Comparison of ENCODE assay signal across 23 cellular contexts in the genomic region with DNA sequence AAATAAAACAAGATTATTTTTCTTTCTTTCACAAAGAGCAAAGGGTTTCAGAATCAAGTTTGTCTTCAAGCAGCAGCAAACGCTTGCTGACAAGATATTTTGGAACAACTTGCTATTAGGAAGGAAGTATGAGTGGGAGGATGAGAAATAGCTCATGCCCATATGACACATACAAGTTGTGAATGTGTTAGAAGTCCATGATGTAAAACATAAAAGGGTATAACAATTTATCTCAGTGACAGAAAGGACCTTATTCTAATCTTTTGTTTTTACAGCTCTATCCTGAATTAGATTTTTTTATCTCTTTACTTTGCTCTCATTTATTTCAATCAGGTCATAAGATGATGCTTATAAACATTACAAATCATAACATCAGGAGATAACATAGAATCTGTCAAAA.
A peak's percentile ranks its signal among the peaks of the same experiment; 100 is the strongest.
DNase-seq lines count a peak whose midpoint lies in the region; ATAC-seq, FAIRE-seq and TF ChIP-seq lines count a peak whose summit lies in the region.
"Had no signal": no experiment of that assay in that cellular context is flagged by ENCODE, and none has a peak within 500 bp of the region (broad histone marks: within the 10 kb centered on the region; RNA-seq: fewer than 3 reads in every experiment).

No MANE protein-coding gene starts in this region.

- no peak overlapping the region for H3K4me3 ChIP-seq in bronchial epithelial cell (ENCODE audit: low read depth, low read length)
- H3K4me3 ChIP-seq: coronary artery, HAP-1, lower lobe of right lung had no signal

- H3K9me3 Mint-ChIP-seq in CD14-positive monocyte: peaks cover 0 to 4% (median 3%) of the 10 kb centered on the region in 7 donors
- H3K9me3 Mint-ChIP-seq: activated CD8-positive, alpha-beta T cell treated with anti-CD3 and anti-CD28 coated beads for 36 hours; activated naive CD4-positive, alpha-beta T cell treated with anti-CD3 and anti-CD28 coated beads, Interleukin-2, amount 50 U/mL, for 24 hours; activated T-cell treated with anti-CD3 and anti-CD28 coated beads, Interleukin-2, amount 50 U/mL, for 24 hours; naive thymus-derived CD8-positive, alpha-beta T cell had no signal

- no peak for FAIRE-seq in bronchial epithelial cell (lab: Jason Lieb, UNC)

- H3K4me1 Mint-ChIP-seq in CD14-positive monocyte: peaks cover 38% of the 10 kb centered on the region
- H3K4me1 Mint-ChIP-seq: activated naive CD4-positive, alpha-beta T cell treated with anti-CD3 and anti-CD28 coated beads, Interleukin-2, amount 50 U/mL, for 24 hours had no signal

- no peak for ATAC-seq in stimulated activated naive CD8-positive, alpha-beta T cell treated with anti-CD3 and anti-CD28 coated beads, Interleukin-15, Interleukin-2, amounts not matched to agents 100 U/mL and 50 U/mL, for 24 hours
- no peak for ATAC-seq in left ventricle myocardium superior
- ATAC-seq: activated CD8-positive, alpha-beta T cell treated with anti-CD3 and anti-CD28 coated beads for 36 hours; lower lobe of right lung; naive thymus-derived CD8-positive, alpha-beta T cell had no signal

- no peak overlapping the region for H3K4me3 Mint-ChIP-seq in CD14-positive monocyte
- H3K4me3 Mint-ChIP-seq: activated CD8-positive, alpha-beta T cell treated with anti-CD3 and anti-CD28 coated beads for 36 hours; activated naive CD4-positive, alpha-beta T cell treated with anti-CD3 and anti-CD28 coated beads, Interleukin-2, amount 50 U/mL, for 24 hours; activated T-cell treated with anti-CD3 and anti-CD28 coated beads, Interleukin-2, amount 50 U/mL, for 24 hours; naive thymus-derived CD8-positive, alpha-beta T cell had no signal

- intact Hi-C loops in CD14-positive monocyte (cut with micrococcal nuclease) (loop anchor here (10.0 kb wide), 2 partner anchors 95 to 515 kb away; partner anchors contain the start of gene MEF2C (in 1 of the 2)), left ventricle myocardium superior (cut with micrococcal nuclease) (no loop called here)

- H3K27me3 ChIP-seq in bronchial epithelial cell (ENCODE audit: control insufficient read depth, insufficient read depth, low read length): no peaks in the 10 kb centered on the region

- no peaks in the 10 kb centered on the region for H3K36me3 ChIP-seq in bronchial epithelial cell (ENCODE audit: control insufficient read depth, insufficient read depth, low read length)
- H3K36me3 ChIP-seq: HAP-1, lower lobe of right lung had no signal

- no peak for TF ChIP-seq CTCF in CD14-positive monocyte (IDR thresholded peaks at IDR 0.05)
- TF ChIP-seq CTCF in bronchial epithelial cell (IDR thresholded peaks at IDR 0.05; ENCODE audit: insufficient read depth, low read length, severe bottlenecking): no peak

- DNase-seq in CD14-positive monocyte (ENCODE audit: low spot score) (no peak), HCEC 1CT (peak; percentile 69), bronchial epithelial cell (ENCODE audit: low read depth) (peak; percentile 65), lung microvascular endothelial cell (ENCODE audit: low read depth in 2 of 2) (peak; percentile 47 to 72), MV-4-11 (lab: John Stamatoyannopoulos, UW) (no peak), left ventricle myocardium superior (no peak)
- DNase-seq in stimulated activated naive CD8-positive, alpha-beta T cell treated with anti-CD3 and anti-CD28 coated beads, Interleukin-15, Interleukin-2, amounts not matched to agents 100 U/mL and 50 U/mL, for 24 hours: no peak
- DNase-seq in stimulated activated CD4-positive, alpha-beta T cell treated with anti-CD3 and anti-CD28 coated beads, Interleukin-12 subunit alpha, Interleukin-12 subunit beta, amount 100 ng/mL, for 4 hours: no peak
- DNase-seq: activated CD4-positive, CD25-positive, alpha-beta regulatory T cell; activated CD8-positive, alpha-beta T cell treated with anti-CD3 and anti-CD28 coated beads for 36 hours; activated T-cell treated with anti-CD3 and anti-CD28 coated beads, Interleukin-2, amount 50 U/mL, for 24 hours; DMS 273 treated with DMSO at 0.1 percent for 48 hours; glutamatergic neuron; lower lobe of right lung; naive thymus-derived CD8-positive, alpha-beta T cell; NCI-H1092 treated with DMSO at 0.1 percent for 48 hours; NCI-H526; SHP77; stimulated activated CD4-positive, alpha-beta T cell treated with anti-CD3 and anti-CD28 coated beads, Interleukin-2, amount 100 ng/mL, for 48 hours; T-helper 1 cell had no signal

- peaks cover 0 to 1% (median 0%) of the 10 kb centered on the region in 3 donors for H3K27me3 Mint-ChIP-seq in CD14-positive monocyte (ENCODE audit: low read depth in 3 of 3)
- H3K27me3 Mint-ChIP-seq: activated CD8-positive, alpha-beta T cell treated with anti-CD3 and anti-CD28 coated beads for 36 hours; activated naive CD4-positive, alpha-beta T cell treated with anti-CD3 and anti-CD28 coated beads, Interleukin-2, amount 50 U/mL, for 24 hours; activated T-cell treated with anti-CD3 and anti-CD28 coated beads, Interleukin-2, amount 50 U/mL, for 24 hours; naive thymus-derived CD8-positive, alpha-beta T cell had no signal

- peaks cover 0 to 2% of the 10 kb centered on the region in 2 donors for H3K36me3 Mint-ChIP-seq in CD14-positive monocyte
- H3K36me3 Mint-ChIP-seq: activated naive CD4-positive, alpha-beta T cell treated with anti-CD3 and anti-CD28 coated beads, Interleukin-2, amount 50 U/mL, for 24 hours; naive thymus-derived CD8-positive, alpha-beta T cell had no signal

- peak overlapping the region in 4 of 7 donors; percentile 29 to 80 (median 53) for H3K27ac Mint-ChIP-seq in CD14-positive monocyte
- H3K27ac Mint-ChIP-seq: activated CD8-positive, alpha-beta T cell treated with anti-CD3 and anti-CD28 coated beads for 36 hours; activated naive CD4-positive, alpha-beta T cell treated with anti-CD3 and anti-CD28 coated beads, Interleukin-2, amount 50 U/mL, for 24 hours; activated T-cell treated with anti-CD3 and anti-CD28 coated beads, Interleukin-2, amount 50 U/mL, for 24 hours had no signal

Comparison
In these comparisons a context has a peak if more than half of its experiments do, and no peak if none do; other contexts are left out.
1. DNase-seq: peak in HCEC 1CT (single experiment), bronchial epithelial cell (single experiment) and lung microvascular endothelial cell (2 of 2); none in CD14-positive monocyte (single experiment), MV-4-11 (single experiment), stimulated activated naive CD8-positive, alpha-beta T cell treated with anti-CD3 and anti-CD28 coated beads, Interleukin-15, Interleukin-2, amounts not matched to agents 100 U/mL and 50 U/mL, for 24 hours (single experiment), stimulated activated CD4-positive, alpha-beta T cell treated with anti-CD3 and anti-CD28 coated beads, Interleukin-12 subunit alpha, Interleukin-12 subunit beta, amount 100 ng/mL, for 4 hours (single experiment) and left ventricle myocardium superior (single experiment).